ENCODE assay signal across 8 cellular contexts in genomic region chr2:71069376-71069775, GRCh38. TPM values are rescaled to one million over a fixed set of nuclear protein-coding genes. Genes with fewer than 3 reads are reported as not detected.
DNase-seq lines count a peak whose midpoint lies in the region; ATAC-seq and TF ChIP-seq lines count a peak whose summit lies in the region.

No MANE protein-coding gene starts in this region.

- POLR2A ChIA-PET in RWPE1 (lab: Yijun Ruan, JAX; ENCODE audit: low non-redundant PET), result interaction anchor here (1.0 to 1.1 kb wide), 2 partner anchors 8 to 20 kb away, joined by 4 to 5 read pairs; no protein-coding TSS in a partner anchor

- TF ChIP-seq POLR2A in esophagus muscularis mucosa (IDR thresholded peaks at IDR 0.05; ENCODE audit: low read depth), result no peak

- no peak for TF ChIP-seq CTCF in RWPE1 (conservative IDR thresholded peaks at IDR 0.05; ENCODE audit: low read depth)
- TF ChIP-seq CTCF in esophagus muscularis mucosa (IDR thresholded peaks at IDR 0.05), result no peak
- TF ChIP-seq CTCF in parathyroid adenoma (IDR thresholded peaks at IDR 0.05), result no peak

- intact Hi-C loops in esophagus muscularis mucosa (cut with DNase I), result no loop called here

- H3K9ac ChIP-seq in parathyroid adenoma, result no peak overlapping the region

- H3K79me2 ChIP-seq in parathyroid adenoma, result peaks cover 27% of the 10 kb centered on the region

- no peak for TF ChIP-seq EP300 in esophagus muscularis mucosa (IDR thresholded peaks at IDR 0.05)

- 49% methylated on average over 5 of the region's 5 CpGs for WGBS in esophagus muscularis mucosa

- H3K27ac ChIP-seq in RWPE1 (peak overlapping the region; percentile 90), esophagus muscularis mucosa (replicated peaks in 1 of 4) (peak overlapping the region in 2 of 4 donors; percentile 92 to 93), parathyroid adenoma (peak overlapping the region; percentile 99)

- H3K36me3 ChIP-seq in esophagus muscularis mucosa (peaks cover 11 to 22% (median 16%) of the 10 kb centered on the region in 4 donors), parathyroid adenoma (ENCODE audit: control insufficient read depth, insufficient read depth, low read length) (no peaks in the 10 kb centered on the region)

- ATAC-seq in HG02759 (IDR thresholded peaks at IDR 0.05; ENCODE audit: unreplicated experiment) (no peak), HG03378 (IDR thresholded peaks at IDR 0.05; ENCODE audit: unreplicated experiment) (no peak), HG02884 (IDR thresholded peaks at IDR 0.05; ENCODE audit: unreplicated experiment) (no peak)

- H3K27me3 ChIP-seq in esophagus muscularis mucosa (no peaks in the 10 kb centered on the region), parathyroid adenoma (ENCODE audit: control insufficient read depth, insufficient read depth, low read length) (no peaks in the 10 kb centered on the region)

- no peak overlapping the region for H2AFZ ChIP-seq in parathyroid adenoma

- CTCF ChIA-PET in RWPE1 (lab: Yijun Ruan, JAX), result interaction anchor here (0.5 to 1.6 kb wide), 5 partner anchors 20 to 778 kb away, joined by 3 to 8 read pairs (median 3); no protein-coding TSS in a partner anchor

- peak overlapping the region; percentile 91 for H3K4me2 ChIP-seq in parathyroid adenoma (ENCODE audit: low read length)

- H3K4me1 ChIP-seq in esophagus muscularis mucosa (peaks cover 32 to 46% (median 40%) of the 10 kb centered on the region in 4 donors), parathyroid adenoma (peaks cover 38% of the 10 kb centered on the region)

- H3K4me3 ChIP-seq in esophagus muscularis mucosa (peak overlapping the region; percentile 82 to 96 (median 85)), parathyroid adenoma (ENCODE audit: low read depth, low read length) (peak overlapping the region; percentile 96)

- DNase-seq in EL (peak; percentile 48), RWPE1 (ENCODE audit: low spot score) (no peak), esophagus muscularis mucosa (ENCODE audit: extremely low spot score) (no peak), HUDEP-2 (lab: John Stamatoyannopoulos, UW; ENCODE audit: unreplicated experiment in 76 of 76) (no peak)

- H3K9me3 ChIP-seq in esophagus muscularis mucosa, result no peaks in the 10 kb centered on the region
- no peaks in the 10 kb centered on the region for H3K9me3 ChIP-seq in parathyroid adenoma (ENCODE audit: control insufficient read depth, low read length)

RNA-seq across cellular contexts. Expression of gene NAGK, which starts 0.9 kb away (rescaled TPM):
- total RNA-seq in esophagus muscularis mucosa, result 10 to 100 TPM; 49.0 to 81.4 (median 65.2) TPM
